ENCODE assay signal across 17 cellular contexts in genomic region chr3:10556312-10556711, GRCh38. TPM values are rescaled to one million over a fixed set of nuclear protein-coding genes. Genes with fewer than 3 reads are reported as not detected.
"Had no signal": no experiment of that assay in that cellular context is flagged by ENCODE, and none has a peak within 500 bp of the region (broad histone marks: within the 10 kb centered on the region; RNA-seq: fewer than 3 reads in every experiment).

No MANE protein-coding gene starts in this region.

- H3K9me3 ChIP-seq: mucosa of descending colon had no signal

- H3K9me3 Mint-ChIP-seq: activated naive CD4-positive, alpha-beta T cell treated with anti-CD3 and anti-CD28 coated beads, Interleukin-2, amount 50 U/mL, for 72 hours; activated T-helper 2 cell treated with anti-CD3 and anti-CD28 coated beads, Interferon-gamma antibody, Interleukin-2, Interleukin-4, amounts not matched to agents 10 μg/mL and 5 μg/mL and 100 μg/mL, durations not matched to agents 14 hours and 24 hours and 36 hours; naive thymus-derived CD8-positive, alpha-beta T cell had no signal

- H3K27ac ChIP-seq: foreskin keratinocyte had no signal

- H3K4me1 ChIP-seq: foreskin keratinocyte had no signal

- H3K4me3 ChIP-seq: dorsolateral prefrontal cortex, mucosa of descending colon had no signal

- H3K27ac Mint-ChIP-seq: activated naive CD4-positive, alpha-beta T cell treated with anti-CD3 and anti-CD28 coated beads, Interleukin-2, amount 50 U/mL, for 72 hours; activated T-helper 2 cell treated with anti-CD3 and anti-CD28 coated beads, Interferon-gamma antibody, Interleukin-2, Interleukin-4, amounts not matched to agents 10 μg/mL and 5 μg/mL and 100 μg/mL, durations not matched to agents 14 hours and 24 hours and 36 hours; stimulated activated naive B cell treated with anti-CD40 and anti-IgM and Interleukin-4, amounts not matched to agents 10 μg/mL and 1 μg/mL and 100 μg/mL, for 72 hours had no signal

- H3K4me3 Mint-ChIP-seq: naive thymus-derived CD8-positive, alpha-beta T cell; stimulated activated naive B cell treated with anti-CD40 and anti-IgM and Interleukin-4, amounts not matched to agents 10 μg/mL and 1 μg/mL and 100 μg/mL, for 72 hours had no signal

- DNase-seq: activated CD4-positive, alpha-beta T cell treated with anti-CD3 and anti-CD28 coated beads, Interleukin-2, amount 50 U/mL, for 4 hours; amygdala; dorsolateral prefrontal cortex; foreskin keratinocyte; mammary epithelial cell; mucosa of descending colon; occipital lobe; stimulated activated naive B cell treated with anti-CD40 and anti-IgM and Interleukin-4, amounts not matched to agents 10 μg/mL and 1 μg/mL and 100 μg/mL, for 72 hours; trophoblast cell had no signal

- ATAC-seq: activated CD4-positive, CD25-positive, alpha-beta regulatory T cell treated with anti-CD3 and anti-CD28 coated beads, Interleukin-2, amount 50 U/mL, for 24 hours; activated naive CD4-positive, alpha-beta T cell treated with anti-CD3 and anti-CD28 coated beads, Interleukin-2, amount 50 U/mL, for 72 hours; foreskin keratinocyte; left lobe of liver; mucosa of descending colon; naive thymus-derived CD8-positive, alpha-beta T cell; sciatic nerve; stimulated activated naive B cell treated with anti-CD40 and anti-IgM and Interleukin-4, amounts not matched to agents 10 μg/mL and 1 μg/mL and 100 μg/mL, for 72 hours had no signal

- H3K36me3 Mint-ChIP-seq: activated naive CD4-positive, alpha-beta T cell treated with anti-CD3 and anti-CD28 coated beads, Interleukin-2, amount 50 U/mL, for 72 hours; naive thymus-derived CD8-positive, alpha-beta T cell; stimulated activated naive B cell treated with anti-CD40 and anti-IgM and Interleukin-4, amounts not matched to agents 10 μg/mL and 1 μg/mL and 100 μg/mL, for 72 hours had no signal

- H3K27me3 ChIP-seq: dorsolateral prefrontal cortex had no signal

RNA-seq across cellular contexts. Expression of gene ATP2B2, which starts 50.9 kb away (rescaled TPM):
- total RNA-seq: activated naive CD4-positive, alpha-beta T cell treated with anti-CD3 and anti-CD28 coated beads, Interleukin-2, amount 50 U/mL, for 72 hours; activated T-helper 2 cell treated with anti-CD3 and anti-CD28 coated beads, Interferon-gamma antibody, Interleukin-2, Interleukin-4, amounts not matched to agents 10 μg/mL and 5 μg/mL and 100 μg/mL, durations not matched to agents 14 hours and 24 hours and 36 hours; foreskin keratinocyte; mammary epithelial cell; naive thymus-derived CD8-positive, alpha-beta T cell; pulmonary artery endothelial cell; T-helper 2 cell treated with Interferon-gamma antibody and Interleukin-4, amounts not matched to agents 100 ng/mL and 5 ng/mL, for 36 hours had no signal
